Comparison of ENCODE assay signal across 16 cellular contexts in the genomic region with DNA sequence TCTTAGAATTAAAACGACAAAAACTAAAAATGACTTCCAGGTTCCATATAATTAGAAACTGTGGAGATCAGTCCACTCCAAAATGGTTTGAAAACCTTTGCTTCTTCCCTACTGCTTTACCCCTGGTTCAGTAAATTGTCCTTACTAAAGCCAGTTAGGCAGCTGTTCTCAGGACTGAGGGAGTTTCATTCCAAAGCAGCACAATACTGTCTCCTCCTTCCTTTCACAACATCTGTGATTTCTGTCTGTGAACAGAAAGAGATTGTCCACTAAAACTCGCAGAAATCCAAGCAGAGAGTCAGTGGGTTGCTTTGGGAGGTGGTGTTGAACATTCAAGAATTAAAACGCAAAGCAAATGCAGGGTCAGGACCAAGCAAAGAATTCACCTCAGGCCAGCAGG.
A peak's percentile ranks its signal among the peaks of the same experiment; 100 is the strongest.
DNase-seq lines count a peak whose midpoint lies in the region; TF ChIP-seq lines count a peak whose summit lies in the region.
"Had no signal": no experiment of that assay in that cellular context is flagged by ENCODE, and none has a peak within 500 bp of the region (broad histone marks: within the 10 kb centered on the region; RNA-seq: fewer than 3 reads in every experiment).

No MANE protein-coding gene starts in this region.

- in situ Hi-C loops in GM13977 (cut with MboI; ENCODE audit: low pct_unique_long_range_greater_than_20kb, low sequenced_read_pairs, unreplicated experiment) = no loop called here

- no peak overlapping the region for H4K91ac ChIP-seq in trophoblast cell (ENCODE audit: low read depth, low read length)

- no CpG with 5 or more reads among the region's 3 CpGs for WGBS in trophoblast cell (ENCODE audit: extremely low coverage, insufficient coverage, insufficient read length)

- H2AK5ac ChIP-seq in trophoblast cell (ENCODE audit: low read length) = no peak overlapping the region

- H3K27me3 ChIP-seq in HUES6 (ENCODE audit: control insufficient read depth, insufficient read depth, low read length) = no peaks in the 10 kb centered on the region
- H3K27me3 ChIP-seq in trophoblast cell (ENCODE audit: insufficient read depth, low read length) = no peaks in the 10 kb centered on the region

- H2BK120ac ChIP-seq in trophoblast cell (ENCODE audit: insufficient read depth, low read length, poor library complexity) = no peak overlapping the region

- no peak overlapping the region for H3K14ac ChIP-seq in trophoblast cell (ENCODE audit: low read length)

- H3K4ac ChIP-seq in trophoblast cell (ENCODE audit: low read depth, low read length) = no peak overlapping the region

- peak; percentile 19 for DNase-seq in astrocyte of the hippocampus (ENCODE audit: low read depth, low spot score)
- DNase-seq in globus pallidus (ENCODE audit: low spot score) = peak; percentile 78
- no peak for DNase-seq in trophoblast cell
- DNase-seq in NCI-H1694 treated with DMSO at 0.1 percent for 48 hours (lab: John Stamatoyannopoulos, UW) = no peak
- no peak for DNase-seq in mesenteric fat pad (ENCODE audit: low spot score)
- no peak for DNase-seq in GM13977 (ENCODE audit: low spot score)
- no peak for DNase-seq in NCI-H146 treated with DMSO at 0.1 percent for 48 hours (lab: John Stamatoyannopoulos, UW; ENCODE audit: unreplicated experiment)
- DNase-seq: activated CD4-positive, alpha-beta T cell treated with anti-CD3 and anti-CD28 coated beads, Interleukin-2, amount 10 ng/mL, durations not matched to agents 24 days and 14 days; activated naive CD4-positive, alpha-beta T cell treated with anti-CD3 and anti-CD28 coated beads for 36 hours; Calu3; GDM1; mucosa of descending colon; NCI-H1048; NCI-H2171 treated with DMSO at 0.1 percent for 48 hours; Right ventricle myocardium superior had no signal

- no peak for TF ChIP-seq CTCF in GM13977 (IDR thresholded peaks at IDR 0.05; ENCODE audit: extremely low read depth, insufficient read depth, missing control alignments)

- H3K23ac ChIP-seq in trophoblast cell (ENCODE audit: low read length) = no peak overlapping the region

- H3K4me3 ChIP-seq in HUES6 (ENCODE audit: low read depth, low read length) = no peak overlapping the region
- no peak overlapping the region for H3K4me3 ChIP-seq in trophoblast cell (ENCODE audit: low read depth, low read length)
- H3K4me3 ChIP-seq: mucosa of descending colon had no signal

- H3K36me3 ChIP-seq in HUES6 (ENCODE audit: control insufficient read depth, insufficient read depth, low read length) (no peaks in the 10 kb centered on the region), trophoblast cell (ENCODE audit: control insufficient read depth in 1 of 2, insufficient read depth in 2 of 2, low read length in 2 of 2) (no peaks in the 10 kb centered on the region)

- H3K79me2 ChIP-seq in trophoblast cell (ENCODE audit: control insufficient read depth, insufficient read depth, low read length, poor library complexity) = no peaks in the 10 kb centered on the region

- H3K4me1 ChIP-seq in HUES6 (ENCODE audit: control insufficient read depth, insufficient read depth, low read length) (peaks cover 37% of the 10 kb centered on the region), trophoblast cell (ENCODE audit: control insufficient read depth in 1 of 2, insufficient read depth in 2 of 2, low read length in 2 of 2) (peaks cover 4 to 7% of the 10 kb centered on the region in 2 experiments)

- H2BK12ac ChIP-seq in trophoblast cell (ENCODE audit: low read length) = peak overlapping the region; percentile 89

- H3K27ac ChIP-seq in HUES6 (ENCODE audit: low read depth, low read length) = 0 out of 2 replicates have a peak overlapping the region, but pooled peaks have one; percentile 58
- H3K27ac ChIP-seq in trophoblast cell (ENCODE audit: low read depth, low read length) = no peak overlapping the region

- no peak overlapping the region for H3K4me2 ChIP-seq in trophoblast cell (ENCODE audit: low read length)

- no peak overlapping the region for H4K8ac ChIP-seq in trophoblast cell (ENCODE audit: low read depth, low read length)

- H3K9ac ChIP-seq in HUES6 (ENCODE audit: low read length) (no peak overlapping the region), trophoblast cell (ENCODE audit: low read length) (no peak overlapping the region)

- no peak overlapping the region for H4K12ac ChIP-seq in trophoblast cell (ENCODE audit: low read depth, low read length)

- H3K9me3 ChIP-seq in HUES6 (ENCODE audit: control insufficient read depth, insufficient read depth, low read depth, low read length) (no peaks in the 10 kb centered on the region), trophoblast cell (ENCODE audit: insufficient read depth, low read depth, low read length) (no peaks in the 10 kb centered on the region)
- H3K9me3 ChIP-seq: mucosa of descending colon had no signal

- no peak overlapping the region for H2BK5ac ChIP-seq in trophoblast cell (ENCODE audit: low read depth, low read length, poor library complexity)

- no peak overlapping the region for H3K18ac ChIP-seq in trophoblast cell (ENCODE audit: low read length)

- no peaks in the 10 kb centered on the region for H3K79me1 ChIP-seq in trophoblast cell (ENCODE audit: low read length)

- H2AFZ ChIP-seq in trophoblast cell (ENCODE audit: insufficient read depth, low read length, poor library complexity) = no peak overlapping the region

Comparison
In these comparisons a context has a peak if more than half of its experiments do, and no peak if none do; other contexts are left out.
1. DNase-seq: peak in astrocyte of the hippocampus (single experiment) and globus pallidus (single experiment); none in trophoblast cell (0 of 2), NCI-H1694 treated with DMSO at 0.1 percent for 48 hours (single experiment), mesenteric fat pad (single experiment), GM13977 (single experiment) and NCI-H146 treated with DMSO at 0.1 percent for 48 hours (single experiment).